In genomic region chr4:81442479-81443085, GRCh38 we compare ENCODE assay signal across 32 cellular contexts.
"Had no signal": no experiment of that assay in that cellular context is flagged by ENCODE, and none has a peak within 500 bp of the region (broad histone marks: within the 10 kb centered on the region; RNA-seq: fewer than 3 reads in every experiment).

No MANE protein-coding gene starts in this region.

- H3K27ac ChIP-seq: adrenal gland, body of pancreas, esophagus muscularis mucosa, gastroesophageal sphincter had no signal

- H3K4me1 ChIP-seq: body of pancreas, esophagus muscularis mucosa, gastroesophageal sphincter had no signal

- H3K27me3 ChIP-seq: adrenal gland, body of pancreas, esophagus muscularis mucosa, gastroesophageal sphincter had no signal

- FAIRE-seq: colon had no signal

- H3K27ac Mint-ChIP-seq: activated CD4-positive, alpha-beta memory T cell treated with anti-CD3 and anti-CD28 coated beads for 36 hours; activated CD4-positive, alpha-beta T cell treated with anti-CD3 and anti-CD28 coated beads for 36 hours; activated CD4-positive, alpha-beta T cell treated with anti-CD3 and anti-CD28 coated beads, Interleukin-2, amount 10 ng/mL, durations not matched to agents 24 days and 14 days; activated CD8-positive, alpha-beta memory T cell treated with anti-CD3 and anti-CD28 coated beads, Interleukin-2, amount 10 ng/mL, durations not matched to agents 7 days and 5 days; activated CD8-positive, alpha-beta T cell treated with anti-CD3 and anti-CD28 coated beads, Interleukin-2, amount 10 ng/mL, durations not matched to agents 7 days and 5 days; activated naive CD4-positive, alpha-beta T cell treated with anti-CD3 and anti-CD28 coated beads for 36 hours; activated naive CD4-positive, alpha-beta T cell treated with anti-CD3 and anti-CD28 coated beads, Interleukin-2, amount 50 U/mL, for 24 hours; activated naive CD8-positive, alpha-beta T cell treated with anti-CD3 and anti-CD28 coated beads for 36 hours; activated naive CD8-positive, alpha-beta T cell treated with anti-CD3 and anti-CD28 coated beads, Interleukin-2, amount 50 U/mL, for 24 hours; activated T-helper 1 cell treated with anti-CD3 and anti-CD28 coated beads, Interleukin-12 subunit alpha, Interleukin-12 subunit beta, Interleukin-2, Interleukin-4 antibody, amounts not matched to agents 30 ng/mL and 10 ng/mL and 1 ng/mL, durations not matched to agents 14 hours and 24 hours and 36 hours; activated T-helper 2 cell treated with anti-CD3 and anti-CD28 coated beads, Interferon-gamma antibody, Interleukin-2, Interleukin-4, amounts not matched to agents 10 μg/mL and 5 μg/mL and 100 μg/mL, durations not matched to agents 14 hours and 24 hours and 36 hours; effector memory CD8-positive, alpha-beta T cell had no signal

- H3K4me1 Mint-ChIP-seq: activated CD4-positive, alpha-beta T cell treated with anti-CD3 and anti-CD28 coated beads for 36 hours; activated CD4-positive, alpha-beta T cell treated with anti-CD3 and anti-CD28 coated beads, Interleukin-2, amount 10 ng/mL, durations not matched to agents 24 days and 14 days; activated CD8-positive, alpha-beta memory T cell treated with anti-CD3 and anti-CD28 coated beads, Interleukin-2, amount 10 ng/mL, durations not matched to agents 7 days and 5 days; activated naive CD4-positive, alpha-beta T cell treated with anti-CD3 and anti-CD28 coated beads, Interleukin-2, amount 50 U/mL, for 24 hours; activated naive CD8-positive, alpha-beta T cell treated with anti-CD3 and anti-CD28 coated beads for 36 hours; activated naive CD8-positive, alpha-beta T cell treated with anti-CD3 and anti-CD28 coated beads, Interleukin-2, amount 50 U/mL, for 24 hours had no signal

- H3K9me3 ChIP-seq: adrenal gland, body of pancreas, esophagus muscularis mucosa, gastroesophageal sphincter had no signal

- ATAC-seq: activated CD4-positive, alpha-beta T cell treated with anti-CD3 and anti-CD28 coated beads for 36 hours; activated CD8-positive, alpha-beta memory T cell treated with anti-CD3 and anti-CD28 coated beads, Interleukin-2, amount 10 ng/mL, durations not matched to agents 7 days and 5 days; activated CD8-positive, alpha-beta T cell treated with anti-CD3 and anti-CD28 coated beads, Interleukin-2, amount 10 ng/mL, durations not matched to agents 7 days and 5 days; activated naive CD8-positive, alpha-beta T cell treated with anti-CD3 and anti-CD28 coated beads, Interleukin-2, amount 50 U/mL, for 24 hours; body of pancreas; effector memory CD8-positive, alpha-beta T cell; gastroesophageal sphincter had no signal

- H3K9me3 Mint-ChIP-seq: activated CD4-positive, alpha-beta memory T cell treated with anti-CD3 and anti-CD28 coated beads for 36 hours; activated CD4-positive, alpha-beta T cell treated with anti-CD3 and anti-CD28 coated beads, Interleukin-2, amount 10 ng/mL, durations not matched to agents 24 days and 14 days; activated naive CD4-positive, alpha-beta T cell treated with anti-CD3 and anti-CD28 coated beads for 36 hours; activated naive CD4-positive, alpha-beta T cell treated with anti-CD3 and anti-CD28 coated beads, Interleukin-2, amount 50 U/mL, for 24 hours; activated naive CD8-positive, alpha-beta T cell treated with anti-CD3 and anti-CD28 coated beads for 36 hours; activated naive CD8-positive, alpha-beta T cell treated with anti-CD3 and anti-CD28 coated beads, Interleukin-2, amount 50 U/mL, for 24 hours; activated T-helper 1 cell treated with anti-CD3 and anti-CD28 coated beads, Interleukin-12 subunit alpha, Interleukin-12 subunit beta, Interleukin-2, Interleukin-4 antibody, amounts not matched to agents 30 ng/mL and 10 ng/mL and 1 ng/mL, durations not matched to agents 14 hours and 24 hours and 36 hours; activated T-helper 2 cell treated with anti-CD3 and anti-CD28 coated beads, Interferon-gamma antibody, Interleukin-2, Interleukin-4, amounts not matched to agents 10 μg/mL and 5 μg/mL and 100 μg/mL, durations not matched to agents 14 hours and 24 hours and 36 hours; effector memory CD8-positive, alpha-beta T cell had no signal

- H3K4me3 ChIP-seq: adrenal gland, body of pancreas, esophagus muscularis mucosa, gastroesophageal sphincter had no signal

- H3K27me3 Mint-ChIP-seq: activated CD4-positive, alpha-beta memory T cell treated with anti-CD3 and anti-CD28 coated beads for 36 hours; activated CD4-positive, alpha-beta T cell treated with anti-CD3 and anti-CD28 coated beads for 36 hours; activated CD4-positive, alpha-beta T cell treated with anti-CD3 and anti-CD28 coated beads, Interleukin-2, amount 10 ng/mL, durations not matched to agents 24 days and 14 days; activated CD8-positive, alpha-beta memory T cell treated with anti-CD3 and anti-CD28 coated beads, Interleukin-2, amount 10 ng/mL, durations not matched to agents 7 days and 5 days; activated naive CD4-positive, alpha-beta T cell treated with anti-CD3 and anti-CD28 coated beads, Interleukin-2, amount 50 U/mL, for 24 hours; activated naive CD8-positive, alpha-beta T cell treated with anti-CD3 and anti-CD28 coated beads for 36 hours; activated naive CD8-positive, alpha-beta T cell treated with anti-CD3 and anti-CD28 coated beads, Interleukin-2, amount 50 U/mL, for 24 hours; effector memory CD8-positive, alpha-beta T cell had no signal

- DNase-seq: activated CD4-positive, alpha-beta memory T cell treated with anti-CD3 and anti-CD28 coated beads for 36 hours; activated CD4-positive, alpha-beta T cell treated with anti-CD3 and anti-CD28 coated beads for 36 hours; activated CD4-positive, alpha-beta T cell treated with anti-CD3 and anti-CD28 coated beads, Interleukin-2, amount 10 ng/mL, durations not matched to agents 24 days and 14 days; activated CD4-positive, CD25-positive, alpha-beta regulatory T cell; activated CD4-positive, CD25-positive, alpha-beta regulatory T cell treated with anti-CD3 and anti-CD28 coated beads, Interleukin-2, amount 50 U/mL, for 72 hours; activated CD8-positive, alpha-beta memory T cell treated with anti-CD3 and anti-CD28 coated beads, Interleukin-2, amount 10 ng/mL, durations not matched to agents 7 days and 5 days; activated CD8-positive, alpha-beta memory T cell treated with anti-CD3 and anti-CD28 coated beads, Interleukin-2, amount 50 U/mL, for 4 hours; activated CD8-positive, alpha-beta T cell treated with anti-CD3 and anti-CD28 coated beads, Interleukin-2, amount 10 ng/mL, durations not matched to agents 7 days and 5 days; activated effector memory CD4-positive, alpha-beta T cell treated with anti-CD3 and anti-CD28 coated beads, Interleukin-2, amount 50 U/mL, for 16 hours; activated naive CD4-positive, alpha-beta T cell treated with anti-CD3 and anti-CD28 coated beads for 36 hours; activated naive CD8-positive, alpha-beta T cell treated with anti-CD3 and anti-CD28 coated beads for 36 hours; activated naive CD8-positive, alpha-beta T cell treated with anti-CD3 and anti-CD28 coated beads, Interleukin-2, amount 50 U/mL, for 24 hours; activated T-cell treated with anti-CD3 and anti-CD28 coated beads, Interleukin-2, amount 50 U/mL, for 1 hour; activated T-cell treated with anti-CD3 and anti-CD28 coated beads, Interleukin-2, amount 50 U/mL, for 48 hours; adrenal gland; amygdala; aorta; body of pancreas; caudate nucleus; cortex of kidney; dermis blood vessel endothelial cell; effector CD4-positive, alpha-beta T cell; effector memory CD8-positive, alpha-beta T cell; foreskin melanocyte; T-helper 1 cell; T-helper 2 cell had no signal

- H3K4me3 Mint-ChIP-seq: activated CD4-positive, alpha-beta memory T cell treated with anti-CD3 and anti-CD28 coated beads for 36 hours; activated CD4-positive, alpha-beta T cell treated with anti-CD3 and anti-CD28 coated beads for 36 hours; activated CD4-positive, alpha-beta T cell treated with anti-CD3 and anti-CD28 coated beads, Interleukin-2, amount 10 ng/mL, durations not matched to agents 24 days and 14 days; activated CD8-positive, alpha-beta memory T cell treated with anti-CD3 and anti-CD28 coated beads, Interleukin-2, amount 10 ng/mL, durations not matched to agents 7 days and 5 days; activated CD8-positive, alpha-beta T cell treated with anti-CD3 and anti-CD28 coated beads, Interleukin-2, amount 10 ng/mL, durations not matched to agents 7 days and 5 days; activated naive CD4-positive, alpha-beta T cell treated with anti-CD3 and anti-CD28 coated beads for 36 hours; activated naive CD4-positive, alpha-beta T cell treated with anti-CD3 and anti-CD28 coated beads, Interleukin-2, amount 50 U/mL, for 24 hours; activated naive CD8-positive, alpha-beta T cell treated with anti-CD3 and anti-CD28 coated beads for 36 hours; activated naive CD8-positive, alpha-beta T cell treated with anti-CD3 and anti-CD28 coated beads, Interleukin-2, amount 50 U/mL, for 24 hours; activated T-helper 1 cell treated with anti-CD3 and anti-CD28 coated beads, Interleukin-12 subunit alpha, Interleukin-12 subunit beta, Interleukin-2, Interleukin-4 antibody, amounts not matched to agents 30 ng/mL and 10 ng/mL and 1 ng/mL, durations not matched to agents 14 hours and 24 hours and 36 hours; effector memory CD8-positive, alpha-beta T cell had no signal
